ENCODE assay signal across 8 cellular contexts in the genomic region with DNA sequence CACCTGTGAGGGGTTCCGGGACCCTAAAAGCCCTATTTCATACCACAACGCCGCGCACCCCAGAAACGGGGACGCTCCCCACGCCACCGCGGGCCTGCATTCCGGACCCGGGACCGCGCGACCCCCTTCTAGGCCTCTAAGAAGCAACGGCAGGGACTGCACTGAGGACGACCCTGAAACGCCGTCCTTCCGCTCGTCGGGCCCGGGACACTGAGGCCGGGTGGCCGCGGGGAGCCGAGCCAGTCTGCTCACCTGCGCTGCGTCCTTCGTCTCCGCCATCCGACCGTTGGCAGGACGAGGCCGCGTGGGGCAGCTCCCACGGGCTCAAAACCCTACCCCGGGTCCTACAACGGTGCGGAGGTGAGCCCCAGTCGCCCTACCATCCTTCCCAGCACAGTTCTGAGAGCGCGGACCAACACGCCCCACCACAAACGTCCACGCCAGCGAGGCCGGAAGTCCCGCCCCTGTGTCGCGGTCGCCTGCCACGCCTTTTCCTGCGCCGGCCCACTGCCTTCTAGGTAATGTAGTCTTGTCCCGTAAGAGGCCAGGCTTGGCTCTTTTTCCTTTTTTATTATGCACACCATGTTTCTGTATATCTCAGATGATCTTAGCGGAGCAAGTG. TPM values are rescaled to one million over a fixed set of nuclear protein-coding genes. Genes with fewer than 3 reads are reported as not detected.
DNase-seq lines count a peak whose midpoint lies in the region; ATAC-seq and TF ChIP-seq lines count a peak whose summit lies in the region.

Gene ZNF550, minus strand, starts transcription at position 460 of the 622 bp plus-strand sequence. Its CDS starts 181 bp downstream, at position 279.

- peaks cover 23% of the 10 kb centered on the region for H3K4me1 Mint-ChIP-seq in neural crest cell
- peaks cover 36% of the 10 kb centered on the region for H3K4me1 Mint-ChIP-seq in stimulated activated naive CD8-positive, alpha-beta T cell treated with anti-CD3 and anti-CD28 coated beads, Interleukin-15, amount 100 ng/mL, for 72 hours

- H3K4me2 ChIP-seq in Loucy (ENCODE audit: low read depth, low read length, poor library complexity, severe bottlenecking), result peak within 1 kb of the TSS; percentile 85

- H3K9me3 Mint-ChIP-seq in neural crest cell, result peaks cover 25% of the 10 kb centered on the region
- H3K9me3 Mint-ChIP-seq in stimulated activated naive CD8-positive, alpha-beta T cell treated with anti-CD3 and anti-CD28 coated beads, Interleukin-15, amount 100 ng/mL, for 72 hours, result peaks cover 23 to 68% of the 10 kb centered on the region in 2 donors

- H3K27ac Mint-ChIP-seq in neural crest cell (ENCODE audit: unreplicated experiment), result peak within 1 kb of the TSS; percentile 91
- peak within 1 kb of the TSS; percentile 97 to 100 for H3K27ac Mint-ChIP-seq in stimulated activated naive CD8-positive, alpha-beta T cell treated with anti-CD3 and anti-CD28 coated beads, Interleukin-15, amount 100 ng/mL, for 72 hours

- H3K79me2 ChIP-seq in Loucy (ENCODE audit: insufficient read depth, low read length), result peaks cover 29% of the 10 kb centered on the region

- H3K9me3 ChIP-seq in Loucy (ENCODE audit: insufficient read depth, low read depth, low read length), result peaks cover 8% of the 10 kb centered on the region; the same call in 1 of the 2 replicates

- H3K36me3 ChIP-seq in Loucy (ENCODE audit: insufficient read depth, low read length), result peaks cover 14% of the 10 kb centered on the region; the same call in 1 of the 2 replicates

- peaks cover 14% of the 10 kb centered on the region for H3K4me1 ChIP-seq in Loucy (ENCODE audit: insufficient read depth, low read length, poor library complexity, severe bottlenecking)

- H3K9ac ChIP-seq in Loucy (ENCODE audit: low read depth, low read length, poor library complexity, severe bottlenecking), result peak within 1 kb of the TSS; percentile 82

- no peaks in the 10 kb centered on the region for H3K27me3 ChIP-seq in Loucy (ENCODE audit: insufficient read depth, low read length, poor library complexity, severe bottlenecking)

- H2AFZ ChIP-seq in Loucy (ENCODE audit: low read length), result peak within 1 kb of the TSS; percentile 69; the same call in 1 of the 2 replicates

- no peak for TF ChIP-seq CTCF in Loucy (conservative IDR thresholded peaks at IDR 0.05; ENCODE audit: low read length)
- no peak for TF ChIP-seq CTCF in foreskin fibroblast (IDR thresholded peaks at IDR 0.05; ENCODE audit: low read depth, low read length)
- no peak for TF ChIP-seq CTCF in neural crest cell (conservative IDR thresholded peaks at IDR 0.05)

- no peaks in the 10 kb centered on the region for H3K9me2 ChIP-seq in Loucy (replicated peaks; ENCODE audit: low read depth, low read length)

- no peaks in the 10 kb centered on the region for H3F3A ChIP-seq in Loucy (ENCODE audit: low read depth)

- H3K27me3 Mint-ChIP-seq in neural crest cell (ENCODE audit: low read depth), result peaks cover 6% of the 10 kb centered on the region
- H3K27me3 Mint-ChIP-seq in stimulated activated naive CD8-positive, alpha-beta T cell treated with anti-CD3 and anti-CD28 coated beads, Interleukin-15, amount 100 ng/mL, for 72 hours, result no peaks in the 10 kb centered on the region

- H4K20me1 ChIP-seq in Loucy (ENCODE audit: insufficient read depth, low read length, poor library complexity, severe bottlenecking), result peaks cover 17% of the 10 kb centered on the region

- H3K4me3 Mint-ChIP-seq in neural crest cell, result peak within 1 kb of the TSS; percentile 97
- H3K4me3 Mint-ChIP-seq in stimulated activated naive CD8-positive, alpha-beta T cell treated with anti-CD3 and anti-CD28 coated beads, Interleukin-15, amount 100 ng/mL, for 72 hours, result peak within 1 kb of the TSS; percentile 98

- peaks cover 46% of the 10 kb centered on the region for H3K36me3 Mint-ChIP-seq in neural crest cell (ENCODE audit: low read depth)

- H3K4me3 ChIP-seq in Loucy (ENCODE audit: low read length, poor library complexity, severe bottlenecking) (peak within 1 kb of the TSS; percentile 79), foreskin fibroblast (ENCODE audit: low read depth in 1 of 2, low read length in 2 of 2) (peak within 1 kb of the TSS; percentile 78 to 94)

- DNase-seq in EH (ENCODE audit: low read depth), result peak; percentile 89
- peak; percentile 44 for DNase-seq in GOT3 (lab: John Stamatoyannopoulos, UW)
- DNase-seq in SHP77 (lab: John Stamatoyannopoulos, UW), result peak; percentile 70 to 82
- peak; percentile 71 for DNase-seq in activated gamma-delta T cell (lab: John Stamatoyannopoulos, UW)
- peak; percentile 89 to 97 for DNase-seq in foreskin fibroblast
- peak; percentile 79 for DNase-seq in neural crest cell (ENCODE audit: low read depth, low spot score)
- peak; percentile 76 to 87 for DNase-seq in stimulated activated naive CD8-positive, alpha-beta T cell treated with anti-CD3 and anti-CD28 coated beads, Interleukin-15, amount 100 ng/mL, for 72 hours

- peak; percentile 98 for ATAC-seq in stimulated activated naive CD8-positive, alpha-beta T cell treated with anti-CD3 and anti-CD28 coated beads, Interleukin-15, amount 100 ng/mL, for 72 hours

RNA-seq across cellular contexts. Expression of gene ZNF550, which starts in this region (rescaled TPM):
- 10.4 and 13.1 TPM in 2 replicates for total RNA-seq in neural crest cell

Comparison
In these comparisons a context has a peak if more than half of its experiments do, and no peak if none do; other contexts are left out.
1. Peak in every context shown above with its lines: DNase-seq, ATAC-seq and H3K4me3 ChIP-seq.